18 cellular contexts compared by ENCODE assay signal in genomic region chr3:171346011-171346410, GRCh38.
"Had no signal": no experiment of that assay in that cellular context is flagged by ENCODE, and none has a peak within 500 bp of the region (broad histone marks: within the 10 kb centered on the region; RNA-seq: fewer than 3 reads in every experiment).

No MANE protein-coding gene starts in this region.

- H3K27me3 Mint-ChIP-seq: activated B cell treated with CpG ODN at 0.5 μM for 24 hours; activated CD4-positive, alpha-beta memory T cell treated with anti-CD3 and anti-CD28 coated beads, Interleukin-2, amount 10 ng/mL, durations not matched to agents 7 days and 5 days; activated CD8-positive, alpha-beta memory T cell treated with anti-CD3 and anti-CD28 coated beads, Interleukin-2, amount 10 ng/mL, durations not matched to agents 7 days and 5 days; activated naive CD8-positive, alpha-beta T cell treated with anti-CD3 and anti-CD28 coated beads, Interleukin-2, amount 10 ng/mL, durations not matched to agents 7 days and 5 days; progenitor cell of endocrine pancreas had no signal

- H3K9me3 Mint-ChIP-seq: activated B cell treated with CpG ODN at 0.5 μM for 24 hours had no signal

- H3K4me3 Mint-ChIP-seq: activated B cell treated with CpG ODN at 0.5 μM for 24 hours; activated CD4-positive, alpha-beta memory T cell treated with anti-CD3 and anti-CD28 coated beads, Interleukin-2, amount 10 ng/mL, durations not matched to agents 7 days and 5 days; activated CD8-positive, alpha-beta memory T cell treated with anti-CD3 and anti-CD28 coated beads, Interleukin-2, amount 10 ng/mL, durations not matched to agents 7 days and 5 days; activated naive CD8-positive, alpha-beta T cell treated with anti-CD3 and anti-CD28 coated beads, Interleukin-2, amount 10 ng/mL, durations not matched to agents 7 days and 5 days; neural progenitor cell; T-helper 2 cell treated with Interferon-gamma antibody and Interleukin-4, amounts not matched to agents 5 μg/mL and 100 μg/mL, for 36 hours had no signal

- ATAC-seq: activated CD8-positive, alpha-beta memory T cell treated with anti-CD3 and anti-CD28 coated beads, Interleukin-2, amount 10 ng/mL, durations not matched to agents 7 days and 5 days had no signal

- H3K27ac ChIP-seq: brain microvascular endothelial cell, neural progenitor cell, right atrium auricular region, tibial artery had no signal

- DNase-seq: activated B cell treated with CpG ODN at 0.5 μM for 24 hours; activated CD4-positive, alpha-beta memory T cell treated with anti-CD3 and anti-CD28 coated beads, Interleukin-2, amount 10 ng/mL, durations not matched to agents 7 days and 5 days; activated CD4-positive, alpha-beta T cell treated with anti-CD3 and anti-CD28 coated beads for 48 hours; activated CD8-positive, alpha-beta memory T cell treated with anti-CD3 and anti-CD28 coated beads, Interleukin-2, amount 10 ng/mL, durations not matched to agents 7 days and 5 days; activated naive CD4-positive, alpha-beta T cell; activated naive CD8-positive, alpha-beta T cell treated with anti-CD3 and anti-CD28 coated beads, Interleukin-2, amount 10 ng/mL, durations not matched to agents 7 days and 5 days; amygdala; brain microvascular endothelial cell; cerebellar nuclear complex; effector memory CD4-positive, alpha-beta T cell; midbrain; stimulated activated CD4-positive, alpha-beta T cell treated with anti-CD3 and anti-CD28 coated beads, Interleukin-2, amount 100 ng/mL, for 24 hours; stimulated activated naive CD4-positive, alpha-beta T cell treated with Interleukin-2 at 50 U/mL for 16 hours; tibial artery had no signal

- H3K27ac Mint-ChIP-seq: activated B cell treated with CpG ODN at 0.5 μM for 24 hours; activated CD4-positive, alpha-beta memory T cell treated with anti-CD3 and anti-CD28 coated beads, Interleukin-2, amount 10 ng/mL, durations not matched to agents 7 days and 5 days; activated CD8-positive, alpha-beta memory T cell treated with anti-CD3 and anti-CD28 coated beads, Interleukin-2, amount 10 ng/mL, durations not matched to agents 7 days and 5 days; activated naive CD8-positive, alpha-beta T cell treated with anti-CD3 and anti-CD28 coated beads, Interleukin-2, amount 10 ng/mL, durations not matched to agents 7 days and 5 days; neural progenitor cell; progenitor cell of endocrine pancreas; T-helper 2 cell treated with Interferon-gamma antibody and Interleukin-4, amounts not matched to agents 5 μg/mL and 100 μg/mL, for 36 hours had no signal
